Comparison of ENCODE assay signal across 1 cellular context in the genomic region with DNA sequence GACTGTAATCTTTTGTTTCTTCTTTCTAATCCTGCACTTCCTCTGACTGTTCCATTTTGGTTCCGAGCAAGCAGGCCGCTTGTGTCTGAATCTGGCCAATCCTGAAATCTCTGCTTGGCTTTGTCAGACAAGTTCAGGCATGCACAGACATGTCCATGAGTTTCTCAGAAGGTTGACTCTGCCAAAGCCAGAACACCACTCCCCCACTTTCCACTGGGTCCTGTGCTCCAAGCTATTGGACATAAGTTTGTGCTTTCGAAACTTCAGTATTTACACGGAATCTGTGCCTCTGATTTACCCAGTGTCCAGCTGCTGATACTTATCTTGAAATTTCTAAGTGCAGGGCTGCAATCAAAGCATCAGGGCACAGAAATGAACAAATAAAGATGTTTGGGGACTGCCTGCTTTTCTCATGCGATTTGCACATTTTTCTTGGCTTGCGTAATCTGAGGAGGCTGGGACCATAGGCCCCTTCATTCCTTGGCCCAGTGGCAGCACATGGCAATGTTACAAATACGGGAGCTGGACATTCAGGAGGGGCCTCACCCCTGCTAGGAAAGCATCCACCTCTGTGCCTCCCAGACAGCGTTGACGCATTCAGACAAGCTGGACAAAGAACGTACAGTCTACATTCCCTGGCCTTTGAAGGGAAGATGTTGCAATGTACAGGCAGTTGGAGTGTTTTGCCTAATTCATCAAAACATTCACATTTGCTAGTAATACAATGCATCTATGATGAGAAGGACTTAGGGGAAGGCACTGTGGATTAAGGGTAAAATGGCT.
TF ChIP-seq lines count a peak whose summit lies in the region.

No MANE protein-coding gene starts in this region.

TF ChIP-seq in SK-N-SH treated with all-trans-retinoic acid at 6 μM for 48 hours, 23 proteins besides CTCF, POLR2A, EP300 and RAD21 (continued from another document):
- TF ChIP-seq, protein P1, sequence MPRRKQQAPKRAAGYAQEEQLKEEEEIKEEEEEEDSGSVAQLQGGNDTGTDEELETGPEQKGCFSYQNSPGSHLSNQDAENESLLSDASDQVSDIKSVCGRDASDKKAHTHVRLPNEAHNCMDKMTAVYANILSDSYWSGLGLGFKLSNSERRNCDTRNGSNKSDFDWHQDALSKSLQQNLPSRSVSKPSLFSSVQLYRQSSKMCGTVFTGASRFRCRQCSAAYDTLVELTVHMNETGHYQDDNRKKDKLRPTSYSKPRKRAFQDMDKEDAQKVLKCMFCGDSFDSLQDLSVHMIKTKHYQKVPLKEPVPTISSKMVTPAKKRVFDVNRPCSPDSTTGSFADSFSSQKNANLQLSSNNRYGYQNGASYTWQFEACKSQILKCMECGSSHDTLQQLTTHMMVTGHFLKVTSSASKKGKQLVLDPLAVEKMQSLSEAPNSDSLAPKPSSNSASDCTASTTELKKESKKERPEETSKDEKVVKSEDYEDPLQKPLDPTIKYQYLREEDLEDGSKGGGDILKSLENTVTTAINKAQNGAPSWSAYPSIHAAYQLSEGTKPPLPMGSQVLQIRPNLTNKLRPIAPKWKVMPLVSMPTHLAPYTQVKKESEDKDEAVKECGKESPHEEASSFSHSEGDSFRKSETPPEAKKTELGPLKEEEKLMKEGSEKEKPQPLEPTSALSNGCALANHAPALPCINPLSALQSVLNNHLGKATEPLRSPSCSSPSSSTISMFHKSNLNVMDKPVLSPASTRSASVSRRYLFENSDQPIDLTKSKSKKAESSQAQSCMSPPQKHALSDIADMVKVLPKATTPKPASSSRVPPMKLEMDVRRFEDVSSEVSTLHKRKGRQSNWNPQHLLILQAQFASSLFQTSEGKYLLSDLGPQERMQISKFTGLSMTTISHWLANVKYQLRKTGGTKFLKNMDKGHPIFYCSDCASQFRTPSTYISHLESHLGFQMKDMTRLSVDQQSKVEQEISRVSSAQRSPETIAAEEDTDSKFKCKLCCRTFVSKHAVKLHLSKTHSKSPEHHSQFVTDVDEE (CRISPR knock-in tag; IDR thresholded peaks at IDR 0.05): 0 out of 2 replicates have a peak, but pooled peaks have one; percentile 12
- no peak; the same call in 1 of the 2 replicates for TF ChIP-seq ESRRG (CRISPR knock-in tag; IDR thresholded peaks at IDR 0.05)
- TF ChIP-seq ZNF565 (CRISPR knock-in tag; conservative IDR thresholded peaks at IDR 0.05; ENCODE audit: low read depth): no peak
- peak; percentile 93 for TF ChIP-seq SNAI2 (CRISPR knock-in tag; IDR thresholded peaks at IDR 0.05)
